ENCODE assay signal across 31 cellular contexts in genomic region chr12:47875732-47876131, GRCh38.
"Had no signal": no experiment of that assay in that cellular context is flagged by ENCODE, and none has a peak within 500 bp of the region (broad histone marks: within the 10 kb centered on the region; RNA-seq: fewer than 3 reads in every experiment).

No MANE protein-coding gene starts in this region.

- DNase-seq: activated B cell treated with CpG ODN at 0.5 μM for 24 hours; activated CD4-positive, alpha-beta T cell treated with anti-CD3 and anti-CD28 coated beads for 1 hour; activated CD4-positive, alpha-beta T cell treated with anti-CD3 and anti-CD28 coated beads for 48 hours; activated CD4-positive, alpha-beta T cell treated with anti-CD3 and anti-CD28 coated beads, Interleukin-2, amount 50 U/mL, for 48 hours; activated CD8-positive, alpha-beta T cell treated with anti-CD3 and anti-CD28 coated beads, Interleukin-2, amount 10 ng/mL, durations not matched to agents 7 days and 5 days; activated naive CD4-positive, alpha-beta T cell; activated naive CD4-positive, alpha-beta T cell treated with anti-CD3 and anti-CD28 coated beads, Interleukin-2, amount 50 U/mL, for 16 hours; activated naive CD8-positive, alpha-beta T cell treated with anti-CD3 and anti-CD28 coated beads for 36 hours; activated T-cell treated with anti-CD3 and anti-CD28 coated beads, Interleukin-2, amount 50 U/mL, for 4 hours; amniotic stem cell; aorta; brain microvascular endothelial cell; central memory CD4-positive, alpha-beta T cell; NCI-H1092 treated with DMSO at 0.1 percent for 48 hours; NCI-H1417; NCI-H146; NCI-H187; NCI-H2029 treated with DMSO at 0.1 percent for 48 hours; NCI-H2107; NCI-H2171; NCI-H510A; NCI-H526; NCI-H748 treated with DMSO at 0.1 percent for 48 hours; NK-92 treated with Interleukin-12 subunit alpha and Interleukin-12 subunit beta, amount 100 ng/mL, for 24 hours; PC-3; Peyer's patch; RPMI8226; SHP77 treated with DMSO at 0.1 percent for 48 hours; SK-N-SH; T-helper 9 cell had no signal

- H3K9me3 Mint-ChIP-seq: activated B cell treated with CpG ODN at 0.5 μM for 24 hours; activated naive CD8-positive, alpha-beta T cell treated with anti-CD3 and anti-CD28 coated beads for 36 hours; activated T-cell treated with anti-CD3 and anti-CD28 coated beads, Interleukin-2, amount 50 U/mL, for 4 hours; T-helper 1 cell treated with Interleukin-12 subunit alpha and Interleukin-12 subunit beta and Interleukin-4 antibody, amounts not matched to agents 30 μg/mL and 1 μg/mL, for 36 hours had no signal

- ATAC-seq: activated CD8-positive, alpha-beta T cell treated with anti-CD3 and anti-CD28 coated beads, Interleukin-2, amount 10 ng/mL, durations not matched to agents 7 days and 5 days; activated T-cell treated with anti-CD3 and anti-CD28 coated beads, Interleukin-2, amount 50 U/mL, for 4 hours; PC-3 had no signal

- H3K27me3 Mint-ChIP-seq: activated B cell treated with CpG ODN at 0.5 μM for 24 hours; activated naive CD8-positive, alpha-beta T cell treated with anti-CD3 and anti-CD28 coated beads for 36 hours had no signal

- H3K27ac Mint-ChIP-seq: activated B cell treated with CpG ODN at 0.5 μM for 24 hours; activated CD8-positive, alpha-beta T cell treated with anti-CD3 and anti-CD28 coated beads, Interleukin-2, amount 10 ng/mL, durations not matched to agents 7 days and 5 days; activated naive CD8-positive, alpha-beta T cell treated with anti-CD3 and anti-CD28 coated beads for 36 hours; T-helper 1 cell treated with Interleukin-12 subunit alpha and Interleukin-12 subunit beta and Interleukin-4 antibody, amounts not matched to agents 30 μg/mL and 1 μg/mL, for 36 hours had no signal

- H3K4me3 Mint-ChIP-seq: activated B cell treated with CpG ODN at 0.5 μM for 24 hours; activated CD8-positive, alpha-beta T cell treated with anti-CD3 and anti-CD28 coated beads, Interleukin-2, amount 10 ng/mL, durations not matched to agents 7 days and 5 days; activated naive CD8-positive, alpha-beta T cell treated with anti-CD3 and anti-CD28 coated beads for 36 hours; activated T-cell treated with anti-CD3 and anti-CD28 coated beads, Interleukin-2, amount 50 U/mL, for 4 hours; T-helper 1 cell treated with Interleukin-12 subunit alpha and Interleukin-12 subunit beta and Interleukin-4 antibody, amounts not matched to agents 30 μg/mL and 1 μg/mL, for 36 hours had no signal
